ENCODE assay signal across 8 cellular contexts in the genomic region with DNA sequence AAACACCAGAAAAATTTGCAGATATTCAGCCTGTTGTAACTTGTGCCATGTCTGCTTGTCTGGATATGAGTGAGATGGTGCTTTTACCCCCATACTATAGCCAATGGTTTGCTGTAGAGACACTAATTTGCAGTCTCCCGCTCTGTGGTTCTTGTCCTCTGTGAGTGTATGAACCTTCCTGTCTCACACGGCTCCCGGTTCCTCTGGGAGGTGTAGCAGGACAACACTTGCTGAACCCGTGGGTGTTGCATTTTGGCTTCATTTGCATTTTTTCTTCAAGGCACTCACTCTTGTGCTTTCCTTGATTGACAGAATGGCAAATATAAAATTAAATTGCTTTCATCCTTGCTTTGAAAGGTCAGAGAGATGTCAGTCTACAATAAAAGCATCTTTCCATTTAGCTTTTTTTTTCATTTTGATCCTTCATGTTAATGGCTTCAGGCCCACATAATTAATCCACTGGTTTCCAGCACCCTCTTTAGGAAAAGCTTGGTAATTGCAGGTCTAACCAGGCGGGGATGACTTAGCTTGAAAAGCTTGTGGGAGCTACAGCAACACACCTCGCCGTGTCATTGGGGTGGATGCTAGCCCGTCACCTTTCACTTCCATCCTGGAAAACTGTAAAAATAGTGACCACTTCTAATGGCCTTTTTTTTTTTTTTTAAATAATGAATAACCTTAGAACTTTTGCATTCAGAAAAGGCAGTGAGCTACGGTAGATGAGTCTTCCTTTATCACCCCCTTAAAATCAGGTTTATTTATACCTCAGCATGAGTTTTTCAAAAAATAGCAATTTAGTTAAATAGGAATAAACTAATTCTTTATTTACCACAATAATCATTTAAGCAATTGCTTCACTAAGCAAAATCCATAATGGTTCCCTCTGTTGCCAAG. TPM values are rescaled to one million over a fixed set of nuclear protein-coding genes. Genes with fewer than 3 reads are reported as not detected.
A peak's percentile ranks its signal among the peaks of the same experiment; 100 is the strongest.
DNase-seq lines count a peak whose midpoint lies in the region; ATAC-seq, FAIRE-seq and TF ChIP-seq lines count a peak whose summit lies in the region.

No MANE protein-coding gene starts in this region.

- H3K4me1 ChIP-seq in body of pancreas = no peaks in the 10 kb centered on the region
- no peaks in the 10 kb centered on the region for H3K4me1 ChIP-seq in kidney (ENCODE audit: control insufficient read depth in 1 of 2, insufficient read depth in 1 of 2, low read depth in 1 of 2, low read length in 2 of 2)

- H3K9me3 ChIP-seq in body of pancreas (no peaks in the 10 kb centered on the region), kidney (ENCODE audit: control insufficient read depth in 1 of 2, low read length in 2 of 2) (no peaks in the 10 kb centered on the region)

- peak; percentile 59 to 93 (median 88) for TF ChIP-seq CTCF in body of pancreas (IDR thresholded peaks at IDR 0.05)
- peak; percentile 87 for TF ChIP-seq CTCF in kidney (IDR thresholded peaks at IDR 0.05; ENCODE audit: borderline replicate concordance, extremely low read depth, insufficient read depth)

- ATAC-seq in GM21576 (IDR thresholded peaks at IDR 0.05; ENCODE audit: unreplicated experiment) (peak; percentile 75), body of pancreas (peak; percentile 87), HG03025 (IDR thresholded peaks at IDR 0.05; ENCODE audit: low FRiP score, unreplicated experiment) (no peak)

- DNase-seq in DMS79 treated with DMSO at 0.1 percent for 48 hours (lab: John Stamatoyannopoulos, UW) (peak; percentile 64), NAMALWA (ENCODE audit: low spot score) (peak; percentile 88), T follicular helper cell (ENCODE audit: low read depth) (peak; percentile 32), body of pancreas (peak; percentile 47 to 68 (median 62)), kidney (no peak)
- DNase-seq in stimulated activated CD4-positive, alpha-beta T cell treated with anti-CD3 and anti-CD28 coated beads, TNF-alpha, amount 100 ng/mL, for 4 hours (ENCODE audit: low read depth in 3 of 3) = peak in 2 of 3 experiments; percentile 8 to 16

- no peak for TF ChIP-seq POLR2A in body of pancreas (IDR thresholded peaks at IDR 0.05)

- peaks cover 0 to 10% of the 10 kb centered on the region in 2 donors for H3K36me3 ChIP-seq in body of pancreas (replicated peaks in 1 of 2; ENCODE audit: insufficient read depth in 1 of 2, low read depth in 2 of 2)
- peaks cover 23 to 51% of the 10 kb centered on the region in 2 donors for H3K36me3 ChIP-seq in kidney (ENCODE audit: control insufficient read depth in 1 of 2, insufficient read depth in 2 of 2, low read length in 2 of 2)

- H3K4me3 ChIP-seq in body of pancreas = no peak overlapping the region
- H3K4me3 ChIP-seq in kidney (ENCODE audit: low read length in 2 of 2) = no peak overlapping the region

- 52 to 53% methylated on average over 9 of the region's 9 CpGs for WGBS in body of pancreas, 2 donors

- H3K9ac ChIP-seq in kidney (ENCODE audit: low read length in 2 of 2) = no peak overlapping the region

- H3K27ac ChIP-seq in body of pancreas = no peak overlapping the region
- no peak overlapping the region for H3K27ac ChIP-seq in kidney (ENCODE audit: low read depth in 2 of 2, low read length in 2 of 2)

- H3K27me3 ChIP-seq in body of pancreas = no peaks in the 10 kb centered on the region

- peak; percentile 82 for FAIRE-seq in kidney (lab: Jason Lieb, UNC)

- intact Hi-C loops in body of pancreas (cut with DNase I) = loop anchor here (5.0 kb wide), 1 partner anchor 205 kb away; no protein-coding TSS in a partner anchor
- intact Hi-C loops in kidney (cut with DNase I) = loop anchor here (5.0 kb wide), 1 partner anchor 210 kb away; no protein-coding TSS in a partner anchor

RNA-seq across cellular contexts. Expression of gene ST14, which starts 27.4 kb away (rescaled TPM):
- total RNA-seq in body of pancreas (10 to 100 TPM; 55.3 to 61.0 TPM), kidney (139 TPM)
- polyA plus RNA-seq in kidney (ENCODE audit: insufficient read depth, low read depth, low replicate concordance) = 59.3 TPM
